12 cellular contexts compared by ENCODE assay signal in the genomic region with DNA sequence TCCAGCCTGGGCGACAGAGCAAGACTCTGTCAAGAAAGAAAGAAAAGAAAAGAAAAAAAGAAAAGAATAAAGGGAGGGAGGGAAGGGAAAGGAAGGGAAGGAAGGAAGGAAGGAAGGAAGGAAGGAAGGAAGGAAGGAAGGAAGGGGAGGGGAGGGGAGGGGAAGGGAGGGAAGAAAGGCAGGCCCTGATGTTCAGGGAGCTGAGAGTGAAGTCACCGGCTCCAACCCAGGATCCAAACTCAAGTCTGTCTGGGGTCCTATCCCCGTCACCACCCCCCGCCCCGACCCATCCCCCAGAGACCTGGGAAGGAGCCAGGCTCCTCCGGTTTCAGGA. TPM values are rescaled to one million over a fixed set of nuclear protein-coding genes. Genes with fewer than 3 reads are reported as not detected.
DNase-seq lines count a peak whose midpoint lies in the region; ATAC-seq, FAIRE-seq and TF ChIP-seq lines count a peak whose summit lies in the region.
"Had no signal": no experiment of that assay in that cellular context is flagged by ENCODE, and none has a peak within 500 bp of the region (broad histone marks: within the 10 kb centered on the region; RNA-seq: fewer than 3 reads in every experiment).

No MANE protein-coding gene starts in this region.

- no peaks in the 10 kb centered on the region for H3K9me1 ChIP-seq in keratinocyte (ENCODE audit: control insufficient read depth, extremely low read depth, insufficient read depth, low read length)

- TF ChIP-seq CTCF in body of pancreas (IDR thresholded peaks at IDR 0.05): no peak
- TF ChIP-seq CTCF in keratinocyte (optimal IDR thresholded peaks at IDR 0.05 in 1 of 3, IDR thresholded peaks at IDR 0.05 in 1 of 3, conservative IDR thresholded peaks at IDR 0.05 in 1 of 3; ENCODE audit: extremely low read depth in 1 of 3, insufficient read depth in 2 of 3, low read length in 3 of 3): no peak
- TF ChIP-seq CTCF in thyroid gland (IDR thresholded peaks at IDR 0.05): no peak
- no peak for TF ChIP-seq CTCF in foreskin keratinocyte (conservative IDR thresholded peaks at IDR 0.05)

- H3K9ac ChIP-seq in HUES6 (ENCODE audit: low read length): no peak overlapping the region
- H3K9ac ChIP-seq in keratinocyte (ENCODE audit: control insufficient read depth, extremely low read depth, insufficient read depth, low read length): no peak overlapping the region

- no peak for ATAC-seq in body of pancreas
- ATAC-seq in HG02759 (IDR thresholded peaks at IDR 0.05; ENCODE audit: unreplicated experiment): no peak
- ATAC-seq in foreskin keratinocyte: no peak

- no peak for FAIRE-seq in keratinocyte (lab: Jason Lieb, UNC)

- H3K27ac ChIP-seq in HUES6 (ENCODE audit: low read depth, low read length) (no peak overlapping the region), body of pancreas (peak overlapping the region; percentile 54 to 77 (median 75)), keratinocyte (ENCODE audit: control insufficient read depth, insufficient read depth, low read length) (no peak overlapping the region), thyroid gland (peak overlapping the region; percentile 2 to 41 (median 24)), foreskin keratinocyte (no peak overlapping the region)

- dilution Hi-C loops in keratinocyte (cut with MboI; ENCODE audit: extremely low pct_ligation_motif_present, low sequenced_read_pairs): no loop called here

- no peak for DNase-seq in body of pancreas
- no peak for DNase-seq in keratinocyte (ENCODE audit: low read depth, low spot score)
- no peak for DNase-seq in thyroid gland
- DNase-seq in NCI-H1694 (lab: John Stamatoyannopoulos, UW): no peak
- DNase-seq in foreskin keratinocyte: no peak
- DNase-seq: activated CD4-positive, alpha-beta T cell treated with anti-CD3 and anti-CD28 coated beads, Interleukin-2, amount 10 ng/mL, durations not matched to agents 24 days and 14 days; activated T-cell treated with anti-CD3 and anti-CD28 coated beads, Interleukin-2, amount 50 U/mL, for 72 hours; midbrain; T-helper 1 cell had no signal

- H3K4me2 ChIP-seq in keratinocyte (ENCODE audit: control insufficient read depth, extremely low read depth, insufficient read depth, low read depth, low read length): peak overlapping the region; percentile 89

- H3K79me2 ChIP-seq in keratinocyte (ENCODE audit: control insufficient read depth, insufficient read depth, low read length): no peaks in the 10 kb centered on the region

- intact Hi-C loops in body of pancreas (cut with DNase I) (no loop called here), thyroid gland (cut with DNase I) (no loop called here)

- TF ChIP-seq POLR2A in body of pancreas (IDR thresholded peaks at IDR 0.05) (no peak), thyroid gland (IDR thresholded peaks at IDR 0.05) (no peak)

- H3K4me1 ChIP-seq in HUES6 (ENCODE audit: control insufficient read depth, insufficient read depth, low read length) (peaks cover 9% of the 10 kb centered on the region; the same call in 1 of the 2 replicates), body of pancreas (peaks cover 18% of the 10 kb centered on the region), keratinocyte (ENCODE audit: control insufficient read depth, extremely low read depth, insufficient read depth, low read length) (peaks cover 16% of the 10 kb centered on the region), thyroid gland (peaks cover 0 to 4% of the 10 kb centered on the region in 2 donors), foreskin keratinocyte (no peaks in the 10 kb centered on the region)

- no peak overlapping the region for H2AFZ ChIP-seq in keratinocyte (ENCODE audit: control insufficient read depth, low read length)

- no peaks in the 10 kb centered on the region for H4K20me1 ChIP-seq in keratinocyte (ENCODE audit: control insufficient read depth, extremely low read depth, insufficient read depth, low read length)

- H3K36me3 ChIP-seq in HUES6 (ENCODE audit: control insufficient read depth, insufficient read depth, low read length): no peaks in the 10 kb centered on the region
- H3K36me3 ChIP-seq in body of pancreas (replicated peaks in 1 of 2; ENCODE audit: insufficient read depth in 1 of 2, low read depth in 2 of 2): no peaks in the 10 kb centered on the region
- no peaks in the 10 kb centered on the region for H3K36me3 ChIP-seq in keratinocyte (ENCODE audit: control insufficient read depth in 2 of 2, extremely low read depth in 1 of 2, insufficient read depth in 2 of 2, low read length in 2 of 2)
- H3K36me3 ChIP-seq in thyroid gland: no peaks in the 10 kb centered on the region
- H3K36me3 ChIP-seq: heart right ventricle had no signal

- H3K9me3 ChIP-seq in HUES6 (ENCODE audit: control insufficient read depth, insufficient read depth, low read depth, low read length) (no peaks in the 10 kb centered on the region), body of pancreas (no peaks in the 10 kb centered on the region), keratinocyte (ENCODE audit: control insufficient read depth, low read depth, low read length) (no peaks in the 10 kb centered on the region), thyroid gland (no peaks in the 10 kb centered on the region)

- WGBS in body of pancreas, 2 donors: 0 to 100% methylated on average over 1 to 5 of the region's 6 CpGs
- WGBS in thyroid gland, 2 donors: 82 to 87% methylated on average over 1 of the region's 6 CpGs

- H3K4me3 ChIP-seq in HUES6 (ENCODE audit: low read depth, low read length): peak overlapping the region; percentile 53
- no peak overlapping the region for H3K4me3 ChIP-seq in body of pancreas
- no peak overlapping the region for H3K4me3 ChIP-seq in keratinocyte (ENCODE audit: control insufficient read depth in 2 of 3, extremely low read depth in 1 of 3, insufficient read depth in 2 of 3, low read depth in 1 of 3, low read length in 3 of 3)
- peak overlapping the region in 1 of 3 donors; percentile 30 for H3K4me3 ChIP-seq in thyroid gland (replicated peaks in 1 of 3)

- H3K27me3 ChIP-seq in HUES6 (ENCODE audit: control insufficient read depth, insufficient read depth, low read length) (peaks cover 93% of the 10 kb centered on the region), body of pancreas (no peaks in the 10 kb centered on the region), keratinocyte (ENCODE audit: control insufficient read depth, extremely low read depth, insufficient read depth, low read length) (peaks cover 25% of the 10 kb centered on the region), thyroid gland (no peaks in the 10 kb centered on the region), foreskin keratinocyte (peaks cover 45% of the 10 kb centered on the region)

RNA-seq across cellular contexts. Expression of gene RDH13, which starts 5.8 kb away (rescaled TPM):
- total RNA-seq in body of pancreas: 10 to 100 TPM; 18.4 to 20.4 TPM
- polyA plus RNA-seq in keratinocyte: 10.6 to 16.3 TPM (median 11.9 TPM) in 3 replicates
- polyA plus RNA-seq in keratinocyte (2011; ENCODE audit: low read depth): 24.6 TPM
- 9.4 and 10.7 TPM in 2 replicates for polyA plus RNA-seq in keratinocyte (2011; cell fraction: cytosol; rRNA removed)
- polyA plus RNA-seq in keratinocyte (2011; cell fraction: nucleus; rRNA removed): 28.4 and 30.3 TPM in 2 replicates
- polyA plus RNA-seq in keratinocyte (2012; ENCODE audit: low replicate concordance): 10.6 and 59.3 TPM in 2 replicates
- polyA minus RNA-seq in keratinocyte: 13.5 to 28.4 TPM (median 17.9 TPM) in 3 replicates
- 12.1 TPM for polyA minus RNA-seq in keratinocyte (2011; cell fraction: cytosol; rRNA and poly(A)+ RNA removed)
- polyA minus RNA-seq in keratinocyte (2011; cell fraction: nucleus; rRNA and poly(A)+ RNA removed): 20.5 and 21.5 TPM in 2 replicates
- 10 to 100 TPM; 35.7 to 44.1 (median 38.3) TPM for total RNA-seq in thyroid gland
- total RNA-seq in foreskin keratinocyte: 12.4 and 17.2 TPM in 2 replicates
- 9.6 and 13.7 TPM in 2 replicates for polyA plus RNA-seq in foreskin keratinocyte

RNA-seq across cellular contexts. Expression of gene EPS8L1, which starts 6.9 kb away (rescaled TPM):
- total RNA-seq in body of pancreas (10 to 100 TPM; 22.1 to 23.3 TPM), thyroid gland (10 to 100 TPM; 60.6 to 84.8 (median 73.3) TPM), foreskin keratinocyte (16.6 and 30.2 TPM in 2 replicates)
- polyA plus RNA-seq in keratinocyte (20.1 to 37.3 TPM (median 26.0 TPM) in 3 replicates), foreskin keratinocyte (18.7 and 29.0 TPM in 2 replicates)
- polyA plus RNA-seq in keratinocyte (2011; ENCODE audit: low read depth): 273 TPM
- 16.9 and 29.1 TPM in 2 replicates for polyA plus RNA-seq in keratinocyte (2011; cell fraction: cytosol; rRNA removed)
- polyA plus RNA-seq in keratinocyte (2011; cell fraction: nucleus; rRNA removed): 128 and 147 TPM in 2 replicates
- polyA plus RNA-seq in keratinocyte (2012; ENCODE audit: low replicate concordance): 33.8 and 363 TPM in 2 replicates
- 23.5 to 49.5 TPM (median 38.9 TPM) in 3 replicates for polyA minus RNA-seq in keratinocyte
- 27.6 TPM for polyA minus RNA-seq in keratinocyte (2011; cell fraction: cytosol; rRNA and poly(A)+ RNA removed)
- 25.4 and 32.1 TPM in 2 replicates for polyA minus RNA-seq in keratinocyte (2011; cell fraction: nucleus; rRNA and poly(A)+ RNA removed)

RNA-seq across cellular contexts. Expression of gene GP6, which starts 30.7 kb away (rescaled TPM):
- under 1 TPM in 1 of 2 donors, not detected in 1; 0.78 TPM for total RNA-seq in body of pancreas
- polyA plus RNA-seq in keratinocyte: 0.04 to 0.09 TPM in 2 of 3 replicates, not detected in the other
- polyA plus RNA-seq in keratinocyte (2011; ENCODE audit: low read depth): not detected
- 0.04 and 0.06 TPM in 2 replicates for polyA plus RNA-seq in keratinocyte (2011; cell fraction: cytosol; rRNA removed)
- polyA plus RNA-seq in keratinocyte (2011; cell fraction: nucleus; rRNA removed): 0.25 and 0.31 TPM in 2 replicates
- polyA plus RNA-seq in keratinocyte (2012; ENCODE audit: low replicate concordance): 0.66 TPM in 1 of 2 replicates, not detected in the other
- polyA minus RNA-seq in keratinocyte: 0.13 to 0.20 TPM in 2 of 3 replicates, not detected in the other
- not detected for polyA minus RNA-seq in keratinocyte (2011; cell fraction: cytosol; rRNA and poly(A)+ RNA removed)
- polyA minus RNA-seq in keratinocyte (2011; cell fraction: nucleus; rRNA and poly(A)+ RNA removed): 0.78 TPM in 1 of 2 replicates, not detected in the other
- total RNA-seq in thyroid gland: under 1 TPM in 1 of 4 donors, not detected in 3; 0.78 TPM
- total RNA-seq in foreskin keratinocyte: 0.07 TPM in 1 of 2 replicates, not detected in the other
- 0.02 and 0.12 TPM in 2 replicates for polyA plus RNA-seq in foreskin keratinocyte

RNA-seq across cellular contexts. Expression of gene PPP1R12C, which starts 48.7 kb away (rescaled TPM):
- total RNA-seq in body of pancreas: 100 to 1,000 TPM in 1 of 2 donors, 10 to 100 TPM in 1; 81.2 to 135 TPM
- 22.9 to 41.2 TPM (median 24.7 TPM) in 3 replicates for polyA plus RNA-seq in keratinocyte
- 15.7 TPM for polyA plus RNA-seq in keratinocyte (2011; ENCODE audit: low read depth)
- polyA plus RNA-seq in keratinocyte (2011; cell fraction: cytosol; rRNA removed): 7.6 and 16.9 TPM in 2 replicates
- 83.9 and 118 TPM in 2 replicates for polyA plus RNA-seq in keratinocyte (2011; cell fraction: nucleus; rRNA removed)
- polyA plus RNA-seq in keratinocyte (2012; ENCODE audit: low replicate concordance): 26.9 and 37.2 TPM in 2 replicates
- polyA minus RNA-seq in keratinocyte: 11.8 to 24.6 TPM (median 18.4 TPM) in 3 replicates
- polyA minus RNA-seq in keratinocyte (2011; cell fraction: cytosol; rRNA and poly(A)+ RNA removed): 23.6 TPM
- 25.2 and 35.6 TPM in 2 replicates for polyA minus RNA-seq in keratinocyte (2011; cell fraction: nucleus; rRNA and poly(A)+ RNA removed)
- 100 to 1,000 TPM in 1 of 4 donors, 10 to 100 TPM in 3; 40.0 to 110 (median 76.1) TPM for total RNA-seq in thyroid gland
- total RNA-seq in foreskin keratinocyte: 59.8 and 60.9 TPM in 2 replicates
- polyA plus RNA-seq in foreskin keratinocyte: 64.8 and 65.2 TPM in 2 replicates

Comparison
In these comparisons a context has a peak if more than half of its experiments do, and no peak if none do; other contexts are left out.
1. H3K27ac ChIP-seq: peak in body of pancreas (4 of 4) and thyroid gland (3 of 3); none in HUES6 (single experiment), keratinocyte (single experiment) and foreskin keratinocyte (single experiment).